In the genomic region with DNA sequence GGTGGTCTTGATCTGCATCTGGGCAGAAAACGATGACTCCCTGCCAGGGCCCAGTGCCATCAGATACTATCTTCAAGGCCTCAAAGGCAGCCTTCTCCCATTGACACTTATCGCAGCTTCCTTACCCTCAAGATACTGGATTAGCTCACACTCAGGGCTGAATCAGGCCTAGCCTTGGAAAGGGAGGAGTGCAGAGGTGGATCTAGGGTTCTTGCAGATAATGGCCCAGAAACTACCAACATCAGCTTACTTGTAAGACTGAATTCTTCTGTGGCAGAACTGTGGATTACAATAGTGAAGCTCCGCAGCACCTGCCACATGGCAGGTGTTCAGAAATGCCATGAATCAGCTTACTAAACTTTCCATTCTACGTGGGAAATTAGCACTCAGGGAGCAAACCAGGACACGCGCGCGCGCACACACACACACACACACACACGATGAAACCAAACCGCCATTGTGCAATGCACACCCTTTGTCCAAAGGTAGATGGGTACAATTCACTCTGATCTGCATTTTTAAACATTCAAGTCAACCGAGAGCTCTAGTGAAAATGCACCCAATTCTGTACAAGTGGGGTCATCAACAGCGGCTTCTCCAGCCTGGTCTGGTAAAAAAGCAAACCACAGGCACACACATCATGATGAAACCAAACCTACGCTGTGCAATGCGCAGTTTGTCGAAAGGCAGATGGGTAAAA, we compare ENCODE assay signal across 1 cellular context.
TF ChIP-seq lines count a peak whose summit lies in the region.

No MANE protein-coding gene starts in this region.

TF ChIP-seq in HepG2, 621 proteins besides CTCF, POLR2A, EP300 and RAD21 (continued from another document and continues in another):
- TF ChIP-seq, protein P1, sequence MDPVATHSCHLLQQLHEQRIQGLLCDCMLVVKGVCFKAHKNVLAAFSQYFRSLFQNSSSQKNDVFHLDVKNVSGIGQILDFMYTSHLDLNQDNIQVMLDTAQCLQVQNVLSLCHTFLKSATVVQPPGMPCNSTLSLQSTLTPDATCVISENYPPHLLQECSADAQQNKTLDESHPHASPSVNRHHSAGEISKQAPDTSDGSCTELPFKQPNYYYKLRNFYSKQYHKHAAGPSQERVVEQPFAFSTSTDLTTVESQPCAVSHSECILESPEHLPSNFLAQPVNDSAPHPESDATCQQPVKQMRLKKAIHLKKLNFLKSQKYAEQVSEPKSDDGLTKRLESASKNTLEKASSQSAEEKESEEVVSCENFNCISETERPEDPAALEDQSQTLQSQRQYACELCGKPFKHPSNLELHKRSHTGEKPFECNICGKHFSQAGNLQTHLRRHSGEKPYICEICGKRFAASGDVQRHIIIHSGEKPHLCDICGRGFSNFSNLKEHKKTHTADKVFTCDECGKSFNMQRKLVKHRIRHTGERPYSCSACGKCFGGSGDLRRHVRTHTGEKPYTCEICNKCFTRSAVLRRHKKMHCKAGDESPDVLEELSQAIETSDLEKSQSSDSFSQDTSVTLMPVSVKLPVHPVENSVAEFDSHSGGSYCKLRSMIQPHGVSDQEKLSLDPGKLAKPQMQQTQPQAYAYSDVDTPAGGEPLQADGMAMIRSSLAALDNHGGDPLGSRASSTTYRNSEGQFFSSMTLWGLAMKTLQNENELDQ (CRISPR knock-in tag; IDR thresholded peaks at IDR 0.05; ENCODE audit: borderline replicate concordance), result no peak
- no peak for TF ChIP-seq RARG (CRISPR knock-in tag; IDR thresholded peaks at IDR 0.05; ENCODE audit: low read depth)
- TF ChIP-seq ZEB1 (IDR thresholded peaks at IDR 0.05; ENCODE audit: insufficient replicate concordance, low read depth), result no peak
- no peak; the same call in 1 of the 2 replicates for TF ChIP-seq TAF1 (CRISPR knock-in tag; IDR thresholded peaks at IDR 0.05)
- TF ChIP-seq KDM5B (CRISPR knock-in tag; IDR thresholded peaks at IDR 0.05; ENCODE audit: borderline replicate concordance), result 0 out of 2 replicates have a peak, but pooled peaks have one; percentile 47
- TF ChIP-seq, protein P2, sequence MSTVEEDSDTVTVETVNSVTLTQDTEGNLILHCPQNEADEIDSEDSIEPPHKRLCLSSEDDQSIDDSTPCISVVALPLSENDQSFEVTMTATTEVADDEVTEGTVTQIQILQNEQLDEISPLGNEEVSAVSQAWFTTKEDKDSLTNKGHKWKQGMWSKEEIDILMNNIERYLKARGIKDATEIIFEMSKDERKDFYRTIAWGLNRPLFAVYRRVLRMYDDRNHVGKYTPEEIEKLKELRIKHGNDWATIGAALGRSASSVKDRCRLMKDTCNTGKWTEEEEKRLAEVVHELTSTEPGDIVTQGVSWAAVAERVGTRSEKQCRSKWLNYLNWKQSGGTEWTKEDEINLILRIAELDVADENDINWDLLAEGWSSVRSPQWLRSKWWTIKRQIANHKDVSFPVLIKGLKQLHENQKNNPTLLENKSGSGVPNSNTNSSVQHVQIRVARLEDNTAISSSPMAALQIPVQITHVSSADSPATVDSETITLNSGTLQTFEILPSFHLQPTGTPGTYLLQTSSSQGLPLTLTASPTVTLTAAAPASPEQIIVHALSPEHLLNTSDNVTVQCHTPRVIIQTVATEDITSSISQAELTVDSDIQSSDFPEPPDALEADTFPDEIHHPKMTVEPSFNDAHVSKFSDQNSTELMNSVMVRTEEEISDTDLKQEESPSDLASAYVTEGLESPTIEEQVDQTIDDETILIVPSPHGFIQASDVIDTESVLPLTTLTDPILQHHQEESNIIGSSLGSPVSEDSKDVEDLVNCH (CRISPR knock-in tag; IDR thresholded peaks at IDR 0.05), result no peak
- TF ChIP-seq, protein P3, sequence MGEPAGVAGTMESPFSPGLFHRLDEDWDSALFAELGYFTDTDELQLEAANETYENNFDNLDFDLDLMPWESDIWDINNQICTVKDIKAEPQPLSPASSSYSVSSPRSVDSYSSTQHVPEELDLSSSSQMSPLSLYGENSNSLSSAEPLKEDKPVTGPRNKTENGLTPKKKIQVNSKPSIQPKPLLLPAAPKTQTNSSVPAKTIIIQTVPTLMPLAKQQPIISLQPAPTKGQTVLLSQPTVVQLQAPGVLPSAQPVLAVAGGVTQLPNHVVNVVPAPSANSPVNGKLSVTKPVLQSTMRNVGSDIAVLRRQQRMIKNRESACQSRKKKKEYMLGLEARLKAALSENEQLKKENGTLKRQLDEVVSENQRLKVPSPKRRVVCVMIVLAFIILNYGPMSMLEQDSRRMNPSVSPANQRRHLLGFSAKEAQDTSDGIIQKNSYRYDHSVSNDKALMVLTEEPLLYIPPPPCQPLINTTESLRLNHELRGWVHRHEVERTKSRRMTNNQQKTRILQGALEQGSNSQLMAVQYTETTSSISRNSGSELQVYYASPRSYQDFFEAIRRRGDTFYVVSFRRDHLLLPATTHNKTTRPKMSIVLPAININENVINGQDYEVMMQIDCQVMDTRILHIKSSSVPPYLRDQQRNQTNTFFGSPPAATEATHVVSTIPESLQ (CRISPR knock-in tag; conservative IDR thresholded peaks at IDR 0.05), result no peak
- TF ChIP-seq, protein P4, sequence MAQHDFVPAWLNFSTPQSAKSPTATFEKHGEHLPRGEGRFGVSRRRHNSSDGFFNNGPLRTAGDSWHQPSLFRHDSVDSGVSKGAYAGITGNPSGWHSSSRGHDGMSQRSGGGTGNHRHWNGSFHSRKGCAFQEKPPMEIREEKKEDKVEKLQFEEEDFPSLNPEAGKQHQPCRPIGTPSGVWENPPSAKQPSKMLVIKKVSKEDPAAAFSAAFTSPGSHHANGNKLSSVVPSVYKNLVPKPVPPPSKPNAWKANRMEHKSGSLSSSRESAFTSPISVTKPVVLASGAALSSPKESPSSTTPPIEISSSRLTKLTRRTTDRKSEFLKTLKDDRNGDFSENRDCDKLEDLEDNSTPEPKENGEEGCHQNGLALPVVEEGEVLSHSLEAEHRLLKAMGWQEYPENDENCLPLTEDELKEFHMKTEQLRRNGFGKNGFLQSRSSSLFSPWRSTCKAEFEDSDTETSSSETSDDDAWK (CRISPR knock-in tag; IDR thresholded peaks at IDR 0.05), result no peak
- TF ChIP-seq MBNL3 (CRISPR knock-in tag; conservative IDR thresholded peaks at IDR 0.05), result no peak
- no peak for TF ChIP-seq ZNF44 (CRISPR knock-in tag; IDR thresholded peaks at IDR 0.05)
- TF ChIP-seq ZSCAN31 (CRISPR knock-in tag; IDR thresholded peaks at IDR 0.05; ENCODE audit: low read depth), result no peak
- TF ChIP-seq MIXL1 (CRISPR knock-in tag; IDR thresholded peaks at IDR 0.05), result no peak
- TF ChIP-seq, protein P5, sequence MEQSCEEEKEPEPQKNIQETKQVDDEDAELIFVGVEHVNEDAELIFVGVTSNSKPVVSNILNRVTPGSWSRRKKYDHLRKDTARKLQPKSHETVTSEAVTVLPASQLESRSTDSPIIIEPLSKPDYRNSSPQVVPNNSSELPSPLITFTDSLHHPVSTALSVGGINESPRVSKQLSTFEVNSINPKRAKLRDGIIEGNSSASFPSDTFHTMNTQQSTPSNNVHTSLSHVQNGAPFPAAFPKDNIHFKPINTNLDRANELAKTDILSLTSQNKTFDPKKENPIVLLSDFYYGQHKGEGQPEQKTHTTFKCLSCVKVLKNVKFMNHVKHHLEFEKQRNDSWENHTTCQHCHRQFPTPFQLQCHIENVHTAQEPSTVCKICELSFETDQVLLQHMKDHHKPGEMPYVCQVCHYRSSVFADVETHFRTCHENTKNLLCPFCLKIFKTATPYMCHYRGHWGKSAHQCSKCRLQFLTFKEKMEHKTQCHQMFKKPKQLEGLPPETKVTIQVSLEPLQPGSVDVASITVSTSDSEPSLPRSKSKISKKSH (CRISPR knock-in tag; IDR thresholded peaks at IDR 0.05; ENCODE audit: borderline replicate concordance), result no peak
- no peak; the same call in 1 of the 2 replicates for TF ChIP-seq MXD4 (CRISPR knock-in tag; IDR thresholded peaks at IDR 0.05)
- TF ChIP-seq MBD4 (IDR thresholded peaks at IDR 0.05; ENCODE audit: borderline replicate concordance, low read length), result no peak
- TF ChIP-seq, protein P6, sequence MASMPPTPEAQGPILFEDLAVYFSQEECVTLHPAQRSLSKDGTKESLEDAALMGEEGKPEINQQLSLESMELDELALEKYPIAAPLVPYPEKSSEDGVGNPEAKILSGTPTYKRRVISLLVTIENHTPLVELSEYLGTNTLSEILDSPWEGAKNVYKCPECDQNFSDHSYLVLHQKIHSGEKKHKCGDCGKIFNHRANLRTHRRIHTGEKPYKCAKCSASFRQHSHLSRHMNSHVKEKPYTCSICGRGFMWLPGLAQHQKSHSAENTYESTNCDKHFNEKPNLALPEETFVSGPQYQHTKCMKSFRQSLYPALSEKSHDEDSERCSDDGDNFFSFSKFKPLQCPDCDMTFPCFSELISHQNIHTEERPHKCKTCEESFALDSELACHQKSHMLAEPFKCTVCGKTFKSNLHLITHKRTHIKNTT (CRISPR knock-in tag; IDR thresholded peaks at IDR 0.05), result no peak
- TF ChIP-seq, protein P7, sequence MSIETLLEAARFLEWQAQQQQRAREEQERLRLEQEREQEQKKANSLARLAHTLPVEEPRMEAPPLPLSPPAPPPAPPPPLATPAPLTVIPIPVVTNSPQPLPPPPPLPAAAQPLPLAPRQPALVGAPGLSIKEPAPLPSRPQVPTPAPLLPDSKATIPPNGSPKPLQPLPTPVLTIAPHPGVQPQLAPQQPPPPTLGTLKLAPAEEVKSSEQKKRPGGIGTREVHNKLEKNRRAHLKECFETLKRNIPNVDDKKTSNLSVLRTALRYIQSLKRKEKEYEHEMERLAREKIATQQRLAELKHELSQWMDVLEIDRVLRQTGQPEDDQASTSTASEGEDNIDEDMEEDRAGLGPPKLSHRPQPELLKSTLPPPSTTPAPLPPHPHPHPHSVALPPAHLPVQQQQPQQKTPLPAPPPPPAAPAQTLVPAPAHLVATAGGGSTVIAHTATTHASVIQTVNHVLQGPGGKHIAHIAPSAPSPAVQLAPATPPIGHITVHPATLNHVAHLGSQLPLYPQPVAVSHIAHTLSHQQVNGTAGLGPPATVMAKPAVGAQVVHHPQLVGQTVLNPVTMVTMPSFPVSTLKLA (IDR thresholded peaks at IDR 0.05), result 0 out of 2 replicates have a peak, but pooled peaks have one; percentile 15
- peak; percentile 52; the same call in 1 of the 2 replicates for TF ChIP-seq SIX1 (CRISPR knock-in tag; IDR thresholded peaks at IDR 0.05; ENCODE audit: borderline replicate concordance)
- TF ChIP-seq MED13 (CRISPR knock-in tag; IDR thresholded peaks at IDR 0.05), result no peak
- TF ChIP-seq, protein P8, sequence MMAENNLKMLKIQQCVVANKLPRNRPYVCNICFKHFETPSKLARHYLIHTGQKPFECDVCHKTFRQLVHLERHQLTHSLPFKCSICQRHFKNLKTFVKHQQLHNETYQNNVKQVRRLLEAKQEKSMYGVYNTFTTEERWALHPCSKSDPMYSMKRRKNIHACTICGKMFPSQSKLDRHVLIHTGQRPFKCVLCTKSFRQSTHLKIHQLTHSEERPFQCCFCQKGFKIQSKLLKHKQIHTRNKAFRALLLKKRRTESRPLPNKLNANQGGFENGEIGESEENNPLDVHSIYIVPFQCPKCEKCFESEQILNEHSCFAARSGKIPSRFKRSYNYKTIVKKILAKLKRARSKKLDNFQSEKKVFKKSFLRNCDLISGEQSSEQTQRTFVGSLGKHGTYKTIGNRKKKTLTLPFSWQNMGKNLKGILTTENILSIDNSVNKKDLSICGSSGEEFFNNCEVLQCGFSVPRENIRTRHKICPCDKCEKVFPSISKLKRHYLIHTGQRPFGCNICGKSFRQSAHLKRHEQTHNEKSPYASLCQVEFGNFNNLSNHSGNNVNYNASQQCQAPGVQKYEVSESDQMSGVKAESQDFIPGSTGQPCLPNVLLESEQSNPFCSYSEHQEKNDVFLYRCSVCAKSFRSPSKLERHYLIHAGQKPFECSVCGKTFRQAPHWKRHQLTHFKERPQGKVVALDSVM (CRISPR knock-in tag; IDR thresholded peaks at IDR 0.05), result no peak; the same call in 1 of the 2 replicates
- TF ChIP-seq, protein P9, sequence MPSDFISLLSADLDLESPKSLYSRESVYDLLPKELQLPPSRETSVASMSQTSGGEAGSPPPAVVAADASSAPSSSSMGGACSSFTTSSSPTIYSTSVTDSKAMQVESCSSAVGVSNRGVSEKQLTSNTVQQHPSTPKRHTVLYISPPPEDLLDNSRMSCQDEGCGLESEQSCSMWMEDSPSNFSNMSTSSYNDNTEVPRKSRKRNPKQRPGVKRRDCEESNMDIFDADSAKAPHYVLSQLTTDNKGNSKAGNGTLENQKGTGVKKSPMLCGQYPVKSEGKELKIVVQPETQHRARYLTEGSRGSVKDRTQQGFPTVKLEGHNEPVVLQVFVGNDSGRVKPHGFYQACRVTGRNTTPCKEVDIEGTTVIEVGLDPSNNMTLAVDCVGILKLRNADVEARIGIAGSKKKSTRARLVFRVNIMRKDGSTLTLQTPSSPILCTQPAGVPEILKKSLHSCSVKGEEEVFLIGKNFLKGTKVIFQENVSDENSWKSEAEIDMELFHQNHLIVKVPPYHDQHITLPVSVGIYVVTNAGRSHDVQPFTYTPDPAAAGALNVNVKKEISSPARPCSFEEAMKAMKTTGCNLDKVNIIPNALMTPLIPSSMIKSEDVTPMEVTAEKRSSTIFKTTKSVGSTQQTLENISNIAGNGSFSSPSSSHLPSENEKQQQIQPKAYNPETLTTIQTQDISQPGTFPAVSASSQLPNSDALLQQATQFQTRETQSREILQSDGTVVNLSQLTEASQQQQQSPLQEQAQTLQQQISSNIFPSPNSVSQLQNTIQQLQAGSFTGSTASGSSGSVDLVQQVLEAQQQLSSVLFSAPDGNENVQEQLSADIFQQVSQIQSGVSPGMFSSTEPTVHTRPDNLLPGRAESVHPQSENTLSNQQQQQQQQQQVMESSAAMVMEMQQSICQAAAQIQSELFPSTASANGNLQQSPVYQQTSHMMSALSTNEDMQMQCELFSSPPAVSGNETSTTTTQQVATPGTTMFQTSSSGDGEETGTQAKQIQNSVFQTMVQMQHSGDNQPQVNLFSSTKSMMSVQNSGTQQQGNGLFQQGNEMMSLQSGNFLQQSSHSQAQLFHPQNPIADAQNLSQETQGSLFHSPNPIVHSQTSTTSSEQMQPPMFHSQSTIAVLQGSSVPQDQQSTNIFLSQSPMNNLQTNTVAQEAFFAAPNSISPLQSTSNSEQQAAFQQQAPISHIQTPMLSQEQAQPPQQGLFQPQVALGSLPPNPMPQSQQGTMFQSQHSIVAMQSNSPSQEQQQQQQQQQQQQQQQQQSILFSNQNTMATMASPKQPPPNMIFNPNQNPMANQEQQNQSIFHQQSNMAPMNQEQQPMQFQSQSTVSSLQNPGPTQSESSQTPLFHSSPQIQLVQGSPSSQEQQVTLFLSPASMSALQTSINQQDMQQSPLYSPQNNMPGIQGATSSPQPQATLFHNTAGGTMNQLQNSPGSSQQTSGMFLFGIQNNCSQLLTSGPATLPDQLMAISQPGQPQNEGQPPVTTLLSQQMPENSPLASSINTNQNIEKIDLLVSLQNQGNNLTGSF (CRISPR knock-in tag; IDR thresholded peaks at IDR 0.05), result no peak
- peak; percentile 47; the same call in 1 of the 2 replicates for TF ChIP-seq IRF2 (CRISPR knock-in tag; IDR thresholded peaks at IDR 0.05)
- peak; percentile 62 for TF ChIP-seq YY1 (IDR thresholded peaks at IDR 0.05; ENCODE audit: insufficient read depth, insufficient replicate concordance, low read depth, low read length)
- no peak for TF ChIP-seq SMAD9 (CRISPR knock-in tag; IDR thresholded peaks at IDR 0.05)
- peak; percentile 55; the same call in 1 of the 2 replicates for TF ChIP-seq RXRB (CRISPR knock-in tag; IDR thresholded peaks at IDR 0.05; ENCODE audit: borderline replicate concordance)
- no peak for TF ChIP-seq HMGA1 (CRISPR knock-in tag; conservative IDR thresholded peaks at IDR 0.05)
- no peak for TF ChIP-seq SP4 (CRISPR knock-in tag; IDR thresholded peaks at IDR 0.05)
- TF ChIP-seq ZNF569 (CRISPR knock-in tag; IDR thresholded peaks at IDR 0.05; ENCODE audit: borderline replicate concordance), result no peak
- no peak for TF ChIP-seq ADNP (CRISPR knock-in tag; IDR thresholded peaks at IDR 0.05)
- TF ChIP-seq AKAP8 (CRISPR knock-in tag; IDR thresholded peaks at IDR 0.05), result no peak
- TF ChIP-seq ONECUT2 (CRISPR knock-in tag; IDR thresholded peaks at IDR 0.05), result no peak
